In genomic region chr2:10122500-10123280, GRCh38 we compare ENCODE assay signal across 8 cellular contexts.
DNase-seq lines count a peak whose midpoint lies in the region; ATAC-seq and TF ChIP-seq lines count a peak whose summit lies in the region.

Gene RRM2 (plus strand): TSS chr2:10122739. CDS start chr2:10122799, 60 bp downstream.

- TF ChIP-seq RAD21 in Ishikawa (IDR thresholded peaks at IDR 0.05; ENCODE audit: low read depth) = no peak

- DNase-seq in DMS153 treated with DMSO at 0.1 percent for 48 hours (lab: John Stamatoyannopoulos, UW; ENCODE audit: unreplicated experiment) (peak; percentile 67), OCI-M1 (lab: John Stamatoyannopoulos, UW) (peak; percentile 97), activated T-cell treated with anti-CD3 and anti-CD28 coated beads for 1 hour (ENCODE audit: low read depth) (peak; percentile 82), erythroblast (lab: John Stamatoyannopoulos, UW) (peak; percentile 96 to 97)
- peak; percentile 82 for DNase-seq in stimulated activated CD8-positive, alpha-beta memory T cell treated with anti-CD3 and anti-CD28 coated beads, Interleukin-4, amount 100 ng/mL, for 24 hours (ENCODE audit: low read depth)

- TF ChIP-seq EP300 in Ishikawa (IDR thresholded peaks at IDR 0.05; ENCODE audit: borderline replicate concordance) = no peak

- H3K4me1 ChIP-seq in mucosa of rectum (ENCODE audit: control insufficient read depth in 2 of 2, insufficient read depth in 2 of 2, low read length in 2 of 2) = peaks cover 32 to 47% of the 10 kb centered on the region in 2 donors

- TF ChIP-seq POLR2A in erythroblast (IDR thresholded peaks at IDR 0.05; ENCODE audit: low read length) = peak; percentile 97

- no peaks in the 10 kb centered on the region for H3K36me3 ChIP-seq in mucosa of rectum (ENCODE audit: control insufficient read depth in 2 of 2, insufficient read depth in 2 of 2, low read length in 2 of 2)

- no peaks in the 10 kb centered on the region for H3K9me3 ChIP-seq in mucosa of rectum (ENCODE audit: control insufficient read depth in 2 of 2, low read length in 2 of 2)

- peak within 1 kb of the TSS; percentile 78 to 86 for H3K27ac ChIP-seq in mucosa of rectum (ENCODE audit: low read depth in 2 of 2, low read length in 2 of 2)

- peak; percentile 69 for ATAC-seq in GM21576 (IDR thresholded peaks at IDR 0.05; ENCODE audit: unreplicated experiment)

- H3K4me3 ChIP-seq in mucosa of rectum (ENCODE audit: low read length in 2 of 2) = peak within 1 kb of the TSS; percentile 81 to 88

- H3K27me3 ChIP-seq in mucosa of rectum (ENCODE audit: control insufficient read depth in 2 of 2, insufficient read depth in 2 of 2, low read length in 2 of 2) = peaks cover 4 to 5% of the 10 kb centered on the region in 2 donors

- H3K9ac ChIP-seq in mucosa of rectum (ENCODE audit: low read depth in 1 of 2, low read length in 2 of 2) = peak within 1 kb of the TSS; percentile 41 to 72

TF ChIP-seq in Ishikawa, 13 proteins besides CTCF, POLR2A, EP300 and RAD21:
- TF ChIP-seq TAF1 (IDR thresholded peaks at IDR 0.05; ENCODE audit: low read depth) = peak; percentile 57
- TF ChIP-seq CREB1 (IDR thresholded peaks at IDR 0.05; ENCODE audit: low read depth) = no peak
- TF ChIP-seq CEBPB (IDR thresholded peaks at IDR 0.05) = no peak
- TF ChIP-seq YY1 (IDR thresholded peaks at IDR 0.05; ENCODE audit: low read depth) = 0 out of 2 replicates have a peak, but pooled peaks have one; percentile 21
- no peak for TF ChIP-seq USF1 (IDR thresholded peaks at IDR 0.05)
- TF ChIP-seq, protein P1, sequence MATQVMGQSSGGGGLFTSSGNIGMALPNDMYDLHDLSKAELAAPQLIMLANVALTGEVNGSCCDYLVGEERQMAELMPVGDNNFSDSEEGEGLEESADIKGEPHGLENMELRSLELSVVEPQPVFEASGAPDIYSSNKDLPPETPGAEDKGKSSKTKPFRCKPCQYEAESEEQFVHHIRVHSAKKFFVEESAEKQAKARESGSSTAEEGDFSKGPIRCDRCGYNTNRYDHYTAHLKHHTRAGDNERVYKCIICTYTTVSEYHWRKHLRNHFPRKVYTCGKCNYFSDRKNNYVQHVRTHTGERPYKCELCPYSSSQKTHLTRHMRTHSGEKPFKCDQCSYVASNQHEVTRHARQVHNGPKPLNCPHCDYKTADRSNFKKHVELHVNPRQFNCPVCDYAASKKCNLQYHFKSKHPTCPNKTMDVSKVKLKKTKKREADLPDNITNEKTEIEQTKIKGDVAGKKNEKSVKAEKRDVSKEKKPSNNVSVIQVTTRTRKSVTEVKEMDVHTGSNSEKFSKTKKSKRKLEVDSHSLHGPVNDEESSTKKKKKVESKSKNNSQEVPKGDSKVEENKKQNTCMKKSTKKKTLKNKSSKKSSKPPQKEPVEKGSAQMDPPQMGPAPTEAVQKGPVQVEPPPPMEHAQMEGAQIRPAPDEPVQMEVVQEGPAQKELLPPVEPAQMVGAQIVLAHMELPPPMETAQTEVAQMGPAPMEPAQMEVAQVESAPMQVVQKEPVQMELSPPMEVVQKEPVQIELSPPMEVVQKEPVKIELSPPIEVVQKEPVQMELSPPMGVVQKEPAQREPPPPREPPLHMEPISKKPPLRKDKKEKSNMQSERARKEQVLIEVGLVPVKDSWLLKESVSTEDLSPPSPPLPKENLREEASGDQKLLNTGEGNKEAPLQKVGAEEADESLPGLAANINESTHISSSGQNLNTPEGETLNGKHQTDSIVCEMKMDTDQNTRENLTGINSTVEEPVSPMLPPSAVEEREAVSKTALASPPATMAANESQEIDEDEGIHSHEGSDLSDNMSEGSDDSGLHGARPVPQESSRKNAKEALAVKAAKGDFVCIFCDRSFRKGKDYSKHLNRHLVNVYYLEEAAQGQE (IDR thresholded peaks at IDR 0.05; ENCODE audit: low read depth) = no peak
- peak; percentile 85 for TF ChIP-seq FOXM1 (IDR thresholded peaks at IDR 0.05; ENCODE audit: borderline replicate concordance, low read depth)
- TF ChIP-seq EGR1 (IDR thresholded peaks at IDR 0.05) = no peak
- no peak for TF ChIP-seq TCF12 (IDR thresholded peaks at IDR 0.05; ENCODE audit: low read depth)
- TF ChIP-seq ZBTB7A (IDR thresholded peaks at IDR 0.05; ENCODE audit: low read depth) = peak; percentile 49; the same call in 1 of the 2 replicates
- no peak for TF ChIP-seq TEAD4 (IDR thresholded peaks at IDR 0.05)
- peak; percentile 85 for TF ChIP-seq MAX (IDR thresholded peaks at IDR 0.05)
- 0 out of 2 replicates have a peak, but pooled peaks have one; percentile 10 for TF ChIP-seq NFIC (IDR thresholded peaks at IDR 0.05)

Comparison
In these comparisons a context has a peak if more than half of its experiments do, and no peak if none do; other contexts are left out.
1. Peak in every context shown above with its lines: DNase-seq, ATAC-seq, H3K4me3 ChIP-seq and H3K27ac ChIP-seq.